Comparison of ENCODE assay signal across 15 cellular contexts in the genomic region with DNA sequence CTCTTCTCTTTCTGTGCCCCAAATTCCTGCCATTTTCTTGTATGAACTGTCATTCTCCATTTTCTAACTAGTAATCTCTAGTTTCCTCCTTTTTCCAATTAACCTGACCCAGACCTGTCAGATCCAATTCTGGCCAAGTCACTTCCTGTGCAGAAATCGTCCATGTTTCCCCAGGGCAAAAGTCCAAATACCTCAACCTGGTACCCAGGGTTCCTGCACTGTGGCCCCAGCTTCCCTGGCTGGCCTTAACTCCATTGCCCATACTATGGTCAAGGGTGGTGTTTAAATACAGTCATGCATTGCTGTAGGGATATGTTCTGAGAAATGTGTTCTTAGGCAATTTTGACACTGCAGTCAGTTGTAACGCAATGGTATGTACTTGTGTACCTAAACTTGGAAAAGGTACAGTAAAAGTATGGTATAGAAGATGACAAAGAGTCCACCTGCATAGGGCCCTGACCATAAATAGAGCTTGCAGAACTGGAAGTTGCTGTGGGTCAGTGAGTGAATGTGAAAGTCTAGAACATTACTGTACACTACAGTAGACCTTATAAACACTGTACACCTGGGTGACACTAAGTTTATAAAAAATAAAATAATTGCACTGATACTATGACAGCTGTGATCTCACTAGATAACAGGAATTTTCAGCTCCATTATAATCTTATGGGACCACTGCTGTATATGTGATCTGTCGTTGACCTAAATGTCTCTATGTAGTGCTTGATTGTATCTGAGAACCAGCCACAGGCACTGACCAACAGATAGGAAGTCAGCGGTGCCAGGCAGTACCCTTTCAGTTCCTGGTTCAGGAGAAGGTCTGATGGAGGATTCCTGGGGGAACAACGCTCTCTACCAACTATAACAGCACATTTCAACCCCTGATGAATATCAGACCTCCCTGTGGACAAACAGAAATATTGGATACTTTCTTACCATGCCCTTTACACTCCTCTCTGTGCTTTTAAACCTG.
A peak's percentile ranks its signal among the peaks of the same experiment; 100 is the strongest.
DNase-seq lines count a peak whose midpoint lies in the region; ATAC-seq and TF ChIP-seq lines count a peak whose summit lies in the region.
"Had no signal": no experiment of that assay in that cellular context is flagged by ENCODE, and none has a peak within 500 bp of the region (broad histone marks: within the 10 kb centered on the region; RNA-seq: fewer than 3 reads in every experiment).

No MANE protein-coding gene starts in this region.

- no peaks in the 10 kb centered on the region for H3K9me3 ChIP-seq in OCI-LY7 (ENCODE audit: low read length)
- H3K9me3 ChIP-seq: BLaER1 had no signal

- TF ChIP-seq CTCF in OCI-LY7 (conservative IDR thresholded peaks at IDR 0.05; ENCODE audit: low read length): no peak

- H3K36me3 ChIP-seq in OCI-LY7 (ENCODE audit: insufficient read depth, low read length): no peaks in the 10 kb centered on the region
- H3K36me3 ChIP-seq: BLaER1 had no signal

- no peaks in the 10 kb centered on the region for H3K79me2 ChIP-seq in OCI-LY7 (ENCODE audit: insufficient read depth, low read depth, low read length)

- H4K20me1 ChIP-seq in OCI-LY7 (ENCODE audit: insufficient read depth, low read length): no peaks in the 10 kb centered on the region
- H4K20me1 ChIP-seq: BLaER1 had no signal

- DNase-seq in OCI-LY7 (ENCODE audit: low spot score) (no peak), Right ventricle myocardium superior (no peak), DMS53 (lab: John Stamatoyannopoulos, UW) (no peak), pons (ENCODE audit: low spot score) (no peak)
- DNase-seq: effector memory CD8-positive, alpha-beta T cell; NCI-H1417 treated with DMSO at 0.1 percent for 48 hours; NCI-H748 treated with DMSO at 0.1 percent for 48 hours; retina; stimulated activated CD4-positive, alpha-beta T cell treated with anti-CD3 and anti-CD28 coated beads, Interleukin-4, amount 100 ng/mL, for 24 hours had no signal

- H3K4me3 ChIP-seq in OCI-LY7 (ENCODE audit: low read depth, low read length, poor library complexity, severe bottlenecking): no peak overlapping the region
- H3K4me3 ChIP-seq: BLaER1 had no signal

- H3K4me2 ChIP-seq in OCI-LY7 (ENCODE audit: low read length): no peak overlapping the region
- H3K4me2 ChIP-seq: BLaER1 had no signal

- ATAC-seq in GM18508 (IDR thresholded peaks at IDR 0.05; ENCODE audit: insufficient read depth, unreplicated experiment) (peak; percentile 57), GM19455 (IDR thresholded peaks at IDR 0.05; ENCODE audit: unreplicated experiment) (peak; percentile 87), HG02759 (IDR thresholded peaks at IDR 0.05; ENCODE audit: unreplicated experiment) (peak; percentile 80), HG03520 (IDR thresholded peaks at IDR 0.05; ENCODE audit: unreplicated experiment) (peak; percentile 83), Right ventricle myocardium superior (ENCODE audit: poor library complexity) (no peak)
- ATAC-seq: activated CD4-positive, CD25-positive, alpha-beta regulatory T cell treated with anti-CD3 and anti-CD28 coated beads, Interleukin-2, amount 50 U/mL, for 24 hours; effector memory CD8-positive, alpha-beta T cell had no signal

- no TSS peak for BruUV-seq in OCI-LY7 (replicated peaks; lab: Mats Ljungman, UMichigan)

- H2AFZ ChIP-seq in OCI-LY7 (ENCODE audit: low read length): no peak overlapping the region

- intact Hi-C loops in OCI-LY7 (cut with micrococcal nuclease; ENCODE audit: unreplicated experiment): no loop called here
- intact Hi-C loops in Right ventricle myocardium superior (cut with DNase I): no loop called here

- H3K27ac ChIP-seq in OCI-LY7 (ENCODE audit: low read depth, low read length, poor library complexity, severe bottlenecking): no peak overlapping the region
- H3K27ac ChIP-seq: BLaER1 had no signal

- POLR2A ChIA-PET in OCI-LY7 (lab: Charles Lee): interaction anchor here (0.8 to 1.3 kb wide), 2 partner anchors 13 to 19 kb away, joined by 3 read pairs; no protein-coding TSS in a partner anchor

- CTCF ChIA-PET in OCI-LY7 (lab: Charles Lee; ENCODE audit: unreplicated experiment): interaction anchor here (0.5 kb wide), 1 partner anchor 1053 kb away, joined by 4 read pairs; no protein-coding TSS in a partner anchor

- no peaks in the 10 kb centered on the region for H3K4me1 ChIP-seq in OCI-LY7 (ENCODE audit: insufficient read depth, low read length, poor library complexity, severe bottlenecking)
- H3K4me1 ChIP-seq: BLaER1 had no signal

- H3K9me2 ChIP-seq in OCI-LY7 (ENCODE audit: insufficient read depth, low read length): no peaks in the 10 kb centered on the region
